11 cellular contexts compared by ENCODE assay signal in the genomic region with DNA sequence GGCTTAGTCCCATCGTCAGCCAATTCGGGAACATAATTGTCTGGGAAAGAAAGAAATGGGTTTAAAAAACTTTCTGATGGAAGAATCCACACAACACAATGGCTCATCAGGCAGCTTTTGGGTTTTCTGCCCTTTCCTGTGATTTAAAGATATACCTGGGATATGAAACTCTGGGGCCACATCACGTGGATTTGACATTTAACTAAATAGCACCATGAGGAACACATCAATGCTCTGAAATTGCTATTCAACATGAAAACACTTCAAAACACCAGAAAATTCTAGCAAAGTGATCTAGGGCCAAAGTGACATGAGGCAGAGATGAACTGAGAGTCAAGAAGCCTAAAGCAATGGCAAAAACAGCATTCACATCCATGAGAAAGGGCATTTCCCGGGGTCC.
"Had no signal": no experiment of that assay in that cellular context is flagged by ENCODE, and none has a peak within 500 bp of the region (broad histone marks: within the 10 kb centered on the region; RNA-seq: fewer than 3 reads in every experiment).

No MANE protein-coding gene starts in this region.

- H3K4me1 ChIP-seq: HAP-1 had no signal

- H3K4me2 ChIP-seq: GM23338 had no signal

- H3K4me3 ChIP-seq: GM23248, GM23338, HAP-1 had no signal

- H3K9me3 ChIP-seq: HAP-1 had no signal

- H3K9ac ChIP-seq: GM23248 had no signal

- ATAC-seq: GM23338, HCT116 had no signal

- H3K36me3 ChIP-seq: HAP-1 had no signal

- DNase-seq: GM23248, GOT3, H7, H9, HCEC 1CT, HFFc6 had no signal

- H2AFZ ChIP-seq: GM23248, GM23338 had no signal

- FAIRE-seq: H1, H54 had no signal

- H3K27ac ChIP-seq: GM23248 had no signal
